ENCODE assay signal across 8 cellular contexts in genomic region chr6:45420909-45421699, GRCh38. TPM values are rescaled to one million over a fixed set of nuclear protein-coding genes. Genes with fewer than 3 reads are reported as not detected.
A peak's percentile ranks its signal among the peaks of the same experiment; 100 is the strongest.
DNase-seq lines count a peak whose midpoint lies in the region; ATAC-seq lines count a peak whose summit lies in the region.

No MANE protein-coding gene starts in this region.

- POLR2A ChIA-PET in activated CD4-positive, alpha-beta memory T cell treated with anti-CD3 and anti-CD28 coated beads, Interleukin-2, amount 10 ng/mL, durations not matched to agents 7 days and 5 days (lab: Charles Lee), result interaction anchor here (0.6 to 4.7 kb wide), 24 partner anchors 10 to 590 kb away, joined by 3 to 44 read pairs (median 4); partner anchors contain the start of gene SUPT3H

- no peak for DNase-seq in T-helper 2 cell treated with Interferon-gamma antibody and Interleukin-4, amounts not matched to agents 5 μg/mL and 100 μg/mL, for 36 hours (ENCODE audit: low spot score)
- DNase-seq in T-helper 2 cell, result no peak
- no peak for DNase-seq in activated CD4-positive, alpha-beta memory T cell treated with anti-CD3 and anti-CD28 coated beads, Interleukin-2, amount 10 ng/mL, durations not matched to agents 7 days and 5 days
- peak; percentile 23 for DNase-seq in iPS-NIHi11 (ENCODE audit: low spot score)
- no peak for DNase-seq in substantia nigra (lab: John Stamatoyannopoulos, UW)
- no peak for DNase-seq in COLO668 (lab: John Stamatoyannopoulos, UW; ENCODE audit: unreplicated experiment)

- peak overlapping the region; percentile 99 for H3K4me3 Mint-ChIP-seq in T-helper 2 cell treated with Interferon-gamma antibody and Interleukin-4, amounts not matched to agents 5 μg/mL and 100 μg/mL, for 36 hours
- H3K4me3 Mint-ChIP-seq in activated CD4-positive, alpha-beta memory T cell treated with anti-CD3 and anti-CD28 coated beads, Interleukin-2, amount 10 ng/mL, durations not matched to agents 7 days and 5 days, result peak overlapping the region; percentile 96

- H3K9me3 Mint-ChIP-seq in T-helper 2 cell treated with Interferon-gamma antibody and Interleukin-4, amounts not matched to agents 5 μg/mL and 100 μg/mL, for 36 hours, result no peaks in the 10 kb centered on the region
- no peaks in the 10 kb centered on the region for H3K9me3 Mint-ChIP-seq in activated CD4-positive, alpha-beta memory T cell treated with anti-CD3 and anti-CD28 coated beads, Interleukin-2, amount 10 ng/mL, durations not matched to agents 7 days and 5 days

- peaks cover 48% of the 10 kb centered on the region for H3K4me1 Mint-ChIP-seq in T-helper 2 cell treated with Interferon-gamma antibody and Interleukin-4, amounts not matched to agents 5 μg/mL and 100 μg/mL, for 36 hours (ENCODE audit: low read depth)
- H3K4me1 Mint-ChIP-seq in activated CD4-positive, alpha-beta memory T cell treated with anti-CD3 and anti-CD28 coated beads, Interleukin-2, amount 10 ng/mL, durations not matched to agents 7 days and 5 days, result peaks cover 48% of the 10 kb centered on the region

- H3K27ac ChIP-seq in substantia nigra (ENCODE audit: low read depth, low read length, poor library complexity, severe bottlenecking), result peak overlapping the region; percentile 59

- peak overlapping the region; percentile 96 for H3K27ac Mint-ChIP-seq in T-helper 2 cell treated with Interferon-gamma antibody and Interleukin-4, amounts not matched to agents 5 μg/mL and 100 μg/mL, for 36 hours
- H3K27ac Mint-ChIP-seq in activated CD4-positive, alpha-beta memory T cell treated with anti-CD3 and anti-CD28 coated beads, Interleukin-2, amount 10 ng/mL, durations not matched to agents 7 days and 5 days, result peak overlapping the region; percentile 92

- no peaks in the 10 kb centered on the region for H3K27me3 Mint-ChIP-seq in T-helper 2 cell treated with Interferon-gamma antibody and Interleukin-4, amounts not matched to agents 5 μg/mL and 100 μg/mL, for 36 hours (ENCODE audit: low read depth)
- peaks cover 2% of the 10 kb centered on the region for H3K27me3 Mint-ChIP-seq in activated CD4-positive, alpha-beta memory T cell treated with anti-CD3 and anti-CD28 coated beads, Interleukin-2, amount 10 ng/mL, durations not matched to agents 7 days and 5 days

- ATAC-seq in HG03039 (IDR thresholded peaks at IDR 0.05; ENCODE audit: unreplicated experiment) (no peak), GM21576 (IDR thresholded peaks at IDR 0.05; ENCODE audit: unreplicated experiment) (no peak)

- H3K36me3 Mint-ChIP-seq in T-helper 2 cell treated with Interferon-gamma antibody and Interleukin-4, amounts not matched to agents 5 μg/mL and 100 μg/mL, for 36 hours (ENCODE audit: low read depth), result peaks cover 24% of the 10 kb centered on the region
- H3K36me3 Mint-ChIP-seq in activated CD4-positive, alpha-beta memory T cell treated with anti-CD3 and anti-CD28 coated beads, Interleukin-2, amount 10 ng/mL, durations not matched to agents 7 days and 5 days (ENCODE audit: low read depth), result peaks cover 34% of the 10 kb centered on the region

- CTCF ChIA-PET in activated CD4-positive, alpha-beta memory T cell treated with anti-CD3 and anti-CD28 coated beads, Interleukin-2, amount 10 ng/mL, durations not matched to agents 7 days and 5 days (lab: Charles Lee), result interaction anchor here (1.0 to 5.1 kb wide), 12 partner anchors 18 to 945 kb away, joined by 3 to 28 read pairs (median 4); partner anchors contain the start of gene SUPT3H

RNA-seq across cellular contexts. Expression of gene SUPT3H, which starts 43.4 kb away (rescaled TPM):
- 1 to 10 TPM; 7.4 to 9.7 TPM for total RNA-seq in activated CD4-positive, alpha-beta memory T cell treated with anti-CD3 and anti-CD28 coated beads, Interleukin-2, amount 10 ng/mL, durations not matched to agents 7 days and 5 days
